17 cellular contexts compared by ENCODE assay signal in the genomic region with DNA sequence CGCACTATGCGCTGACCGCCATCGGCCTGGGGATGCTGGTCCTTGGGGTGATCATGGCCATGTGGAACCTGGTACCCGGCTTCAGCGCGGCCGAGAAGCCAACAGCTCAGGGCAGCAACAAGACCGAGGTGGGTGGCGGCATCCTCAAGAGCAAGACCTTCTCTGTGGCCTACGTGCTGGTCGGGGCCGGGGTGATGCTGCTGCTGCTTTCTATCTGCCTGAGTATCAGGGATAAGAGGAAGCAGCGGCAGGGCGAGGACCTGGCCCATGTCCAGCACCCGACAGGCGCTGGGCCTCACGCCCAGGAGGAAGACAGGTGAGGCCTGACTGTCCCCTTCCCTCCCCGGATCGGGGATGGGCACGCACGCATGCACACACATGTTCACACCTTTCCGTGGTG. TPM values are rescaled to one million over a fixed set of nuclear protein-coding genes. Genes with fewer than 3 reads are reported as not detected.
A peak's percentile ranks its signal among the peaks of the same experiment; 100 is the strongest.
DNase-seq lines count a peak whose midpoint lies in the region; ATAC-seq, FAIRE-seq and TF ChIP-seq lines count a peak whose summit lies in the region.
"Had no signal": no experiment of that assay in that cellular context is flagged by ENCODE, and none has a peak within 500 bp of the region (broad histone marks: within the 10 kb centered on the region; RNA-seq: fewer than 3 reads in every experiment).

No MANE protein-coding gene starts in this region.

- H3K4me1 Mint-ChIP-seq in dendritic cell treated with granulocyte-macrophage colony-stimulating factor and Interleukin-4, amounts not matched to agents 40 ng/mL and 50 ng/mL, for 4 days (ENCODE audit: low read depth), result peaks cover 87% of the 10 kb centered on the region
- peaks cover 31% of the 10 kb centered on the region for H3K4me1 Mint-ChIP-seq in mesothelial cell of epicardium
- H3K4me1 Mint-ChIP-seq in glutamatergic neuron (ENCODE audit: low read depth, unreplicated experiment), result peaks cover 11% of the 10 kb centered on the region

- H3K4me3 ChIP-seq in HUES64 (ENCODE audit: low read length) (no peak overlapping the region), small intestine (ENCODE audit: low read depth in 1 of 2, low read length in 2 of 2) (no peak overlapping the region)

- H3K4me1 ChIP-seq in HUES64 (ENCODE audit: insufficient read depth, low read length) (0 out of 2 replicates have a peak, but pooled peaks cover 9% of the 10 kb centered on the region), small intestine (ENCODE audit: control insufficient read depth in 2 of 2, insufficient read depth in 1 of 2, low read depth in 1 of 2, low read length in 1 of 2) (peaks cover 0 to 3% of the 10 kb centered on the region in 2 donors)

- H3K27me3 ChIP-seq in HUES64 (ENCODE audit: insufficient read depth, low read length) (no peaks in the 10 kb centered on the region), small intestine (ENCODE audit: control insufficient read depth in 2 of 2, insufficient read depth in 2 of 2, low read length in 2 of 2) (no peaks in the 10 kb centered on the region)

- peak overlapping the region; percentile 83 for H3K27ac Mint-ChIP-seq in dendritic cell treated with granulocyte-macrophage colony-stimulating factor and Interleukin-4, amounts not matched to agents 40 ng/mL and 50 ng/mL, for 4 days
- H3K27ac Mint-ChIP-seq in mesothelial cell of epicardium, result peak overlapping the region; percentile 99
- no peak overlapping the region for H3K27ac Mint-ChIP-seq in glutamatergic neuron (ENCODE audit: unreplicated experiment)

- no peak overlapping the region for H3K4me3 Mint-ChIP-seq in dendritic cell treated with granulocyte-macrophage colony-stimulating factor and Interleukin-4, amounts not matched to agents 40 ng/mL and 50 ng/mL, for 4 days
- no peak overlapping the region for H3K4me3 Mint-ChIP-seq in mesothelial cell of epicardium
- no peak overlapping the region for H3K4me3 Mint-ChIP-seq in glutamatergic neuron (ENCODE audit: unreplicated experiment)

- intact Hi-C loops in dendritic cell treated with granulocyte-macrophage colony-stimulating factor and Interleukin-4, amounts not matched to agents 40 ng/mL and 50 ng/mL, for 4 days (cut with micrococcal nuclease), result loop anchor here (5.0 to 10.0 kb wide), 2 partner anchors 57 to 60 kb away; partner anchors contain the start of gene TMEM51

- no peak for ATAC-seq in HG03460 (IDR thresholded peaks at IDR 0.05; ENCODE audit: unreplicated experiment)

- whole genome bisulfite sequencing in HUES64, result 95% methylated on average over 23 of the region's 23 CpGs
- 60 to 69% (median 66%) methylated on average over 23 of the region's 23 CpGs for WGBS in small intestine, 3 donors

- H3K9me3 ChIP-seq in HUES64 (ENCODE audit: insufficient read depth, low read depth, low read length) (peaks cover 11% of the 10 kb centered on the region), small intestine (ENCODE audit: control insufficient read depth, low read depth) (no peaks in the 10 kb centered on the region)

- no peak overlapping the region for H3K9ac ChIP-seq in HUES64 (ENCODE audit: low read depth, low read length)

- H3K27me3 Mint-ChIP-seq in dendritic cell treated with granulocyte-macrophage colony-stimulating factor and Interleukin-4, amounts not matched to agents 40 ng/mL and 50 ng/mL, for 4 days, result no peaks in the 10 kb centered on the region
- no peaks in the 10 kb centered on the region for H3K27me3 Mint-ChIP-seq in mesothelial cell of epicardium (ENCODE audit: low read depth)
- H3K27me3 Mint-ChIP-seq in glutamatergic neuron (ENCODE audit: unreplicated experiment), result no peaks in the 10 kb centered on the region

- H3K36me3 ChIP-seq in HUES64 (ENCODE audit: insufficient read depth, low read length), result peaks cover 21% of the 10 kb centered on the region
- H3K36me3 ChIP-seq in small intestine (ENCODE audit: control insufficient read depth in 2 of 2, insufficient read depth in 2 of 2, low read length in 2 of 2), result no peaks in the 10 kb centered on the region

- H3K36me3 Mint-ChIP-seq in dendritic cell treated with granulocyte-macrophage colony-stimulating factor and Interleukin-4, amounts not matched to agents 40 ng/mL and 50 ng/mL, for 4 days (ENCODE audit: low read depth), result peaks cover 74% of the 10 kb centered on the region
- peaks cover 19% of the 10 kb centered on the region for H3K36me3 Mint-ChIP-seq in mesothelial cell of epicardium
- H3K36me3 Mint-ChIP-seq in glutamatergic neuron (ENCODE audit: unreplicated experiment), result peaks cover 5% of the 10 kb centered on the region

- H3K27ac ChIP-seq in HUES64 (ENCODE audit: low read depth, low read length) (peak overlapping the region; percentile 46; the same call in 1 of the 2 replicates), small intestine (ENCODE audit: low read depth in 1 of 2, low read length in 1 of 2) (no peak overlapping the region)
- H3K27ac ChIP-seq: WERI-Rb-1 had no signal

- no peak for FAIRE-seq in small intestine (lab: Jason Lieb, UNC)
- FAIRE-seq: colon had no signal

- H3K9me3 Mint-ChIP-seq in dendritic cell treated with granulocyte-macrophage colony-stimulating factor and Interleukin-4, amounts not matched to agents 40 ng/mL and 50 ng/mL, for 4 days, result no peaks in the 10 kb centered on the region
- H3K9me3 Mint-ChIP-seq in mesothelial cell of epicardium (no peaks in the 10 kb centered on the region), glutamatergic neuron (ENCODE audit: unreplicated experiment) (no peaks in the 10 kb centered on the region)

- DNase-seq in mesothelial cell of epicardium (ENCODE audit: low spot score in 2 of 2, unreplicated experiment in 2 of 2), result no peak
- peak; percentile 41 for DNase-seq in small intestine
- no peak for DNase-seq in kidney tubule cell (ENCODE audit: low spot score)
- DNase-seq in NCI-H82 (lab: John Stamatoyannopoulos, UW), result no peak
- no peak for DNase-seq in glutamatergic neuron
- DNase-seq: erythroblast; GOT3; hypothalamus; NCI-H1694 treated with DMSO at 0.1 percent for 48 hours; NCI-H510A; stimulated activated CD4-positive, alpha-beta T cell treated with anti-CD3 and anti-CD28 coated beads, Interleukin-4, amount 100 ng/mL, for 24 hours; WERI-Rb-1 had no signal

- TF ChIP-seq CTCF in mesothelial cell of epicardium (IDR thresholded peaks at IDR 0.05; ENCODE audit: unreplicated experiment), result no peak
- TF ChIP-seq CTCF in glutamatergic neuron (IDR thresholded peaks at IDR 0.05; ENCODE audit: partially characterized antibody, unreplicated experiment), result no peak

RNA-seq across cellular contexts. Expression of gene FHAD1, which starts 31.9 kb away (rescaled TPM):
- polyA plus RNA-seq in HUES64 (2013, experiment 1 of 2), result 1.1 TPM
- 1.8 TPM for polyA plus RNA-seq in HUES64 (2013, experiment 2 of 2)
- total RNA-seq in mesothelial cell of epicardium, result 1.0 to 1.3 TPM (median 1.1 TPM) in 3 replicates
- under 1 TPM; 0.22 to 0.45 (median 0.27) TPM for polyA plus RNA-seq in small intestine
- total RNA-seq in glutamatergic neuron (ENCODE audit: unreplicated experiment), result not detected
- total RNA-seq: left lobe of liver had no signal
